14 cellular contexts compared by ENCODE assay signal in genomic region chr2:241763551-241764271, GRCh38. TPM values are rescaled to one million over a fixed set of nuclear protein-coding genes. Genes with fewer than 3 reads are reported as not detected.
A peak's percentile ranks its signal among the peaks of the same experiment; 100 is the strongest.
DNase-seq lines count a peak whose midpoint lies in the region; ATAC-seq, FAIRE-seq and TF ChIP-seq lines count a peak whose summit lies in the region.
"Had no signal": no experiment of that assay in that cellular context is flagged by ENCODE, and none has a peak within 500 bp of the region (broad histone marks: within the 10 kb centered on the region; RNA-seq: fewer than 3 reads in every experiment).

No MANE protein-coding gene starts in this region.

- H3K36me3 ChIP-seq in BLaER1, result peaks cover 32% of the 10 kb centered on the region
- peaks cover 39 to 55% of the 10 kb centered on the region in 2 experiments for H3K36me3 ChIP-seq in mesenchymal stem cell (ENCODE audit: control insufficient read depth in 1 of 2, insufficient read depth in 2 of 2, low read depth in 1 of 2, low read length in 2 of 2)
- H3K36me3 ChIP-seq: transverse colon had no signal

- no peak for FAIRE-seq in HTR-8/SVneo (lab: Jason Lieb, UNC)
- FAIRE-seq: islet of Langerhans had no signal

- H3K9ac ChIP-seq in BLaER1 (no peak overlapping the region), mesenchymal stem cell (ENCODE audit: low read length) (no peak overlapping the region)

- H2AFZ ChIP-seq in mesenchymal stem cell (ENCODE audit: low read depth, low read length), result no peak overlapping the region

- H2BK12ac ChIP-seq in mesenchymal stem cell (ENCODE audit: low read length in 2 of 2), result no peak overlapping the region

- no peak overlapping the region for H3K4ac ChIP-seq in mesenchymal stem cell (ENCODE audit: low read depth in 1 of 2, low read length in 2 of 2)

- no peak overlapping the region for H2AK5ac ChIP-seq in mesenchymal stem cell (ENCODE audit: low read length, severe bottlenecking)

- no peak for TF ChIP-seq CTCF in VCaP (conservative IDR thresholded peaks at IDR 0.05)

- H3K27ac ChIP-seq in BLaER1 (peak overlapping the region; percentile 77), VCaP (peak overlapping the region; percentile 80), mesenchymal stem cell (ENCODE audit: low read length, poor library complexity, severe bottlenecking) (no peak overlapping the region)
- H3K27ac ChIP-seq: epithelial cell of prostate had no signal

- WGBS in mesenchymal stem cell, result 81% methylated on average over 17 of the region's 20 CpGs

- DNase-seq in 8988T (peak; percentile 17), mesenchymal stem cell (no peak), NCI-H2227 (lab: John Stamatoyannopoulos, UW; ENCODE audit: unreplicated experiment) (no peak), HTR-8/SVneo (ENCODE audit: insufficient read length, low spot score) (no peak)
- DNase-seq: cerebellar nuclear complex, NCI-H2081, RPMI8226 had no signal

- H2BK5ac ChIP-seq in mesenchymal stem cell (ENCODE audit: low read depth, low read length, poor library complexity, severe bottlenecking), result no peak overlapping the region

- peaks cover 12% of the 10 kb centered on the region for H3K79me1 ChIP-seq in mesenchymal stem cell (replicated peaks; ENCODE audit: low read length, poor library complexity, severe bottlenecking)

- H3K18ac ChIP-seq in mesenchymal stem cell (ENCODE audit: low read depth in 1 of 2, low read length in 2 of 2), result no peak overlapping the region

- peak overlapping the region; percentile 39 for H4K91ac ChIP-seq in mesenchymal stem cell (ENCODE audit: low read length)

- H3K27me3 ChIP-seq in BLaER1 (no peaks in the 10 kb centered on the region), mesenchymal stem cell (ENCODE audit: control insufficient read depth in 1 of 2, insufficient read depth in 1 of 2, low read length in 2 of 2) (no peaks in the 10 kb centered on the region)
- H3K27me3 ChIP-seq: transverse colon had no signal

- H3K9me3 ChIP-seq in BLaER1, result peaks cover 3% of the 10 kb centered on the region; the same call in 1 of the 2 replicates
- no peaks in the 10 kb centered on the region for H3K9me3 ChIP-seq in mesenchymal stem cell (ENCODE audit: control insufficient read depth, low read length)
- H3K9me3 ChIP-seq: transverse colon had no signal

- peak overlapping the region; percentile 72 for H3K4me2 ChIP-seq in BLaER1
- no peak overlapping the region for H3K4me2 ChIP-seq in mesenchymal stem cell (ENCODE audit: low read length, poor library complexity, severe bottlenecking)

- H3K14ac ChIP-seq in mesenchymal stem cell (ENCODE audit: low read length in 2 of 2), result no peak overlapping the region

- H3K4me1 ChIP-seq in BLaER1, result peaks cover 42% of the 10 kb centered on the region
- H3K4me1 ChIP-seq in mesenchymal stem cell (ENCODE audit: control insufficient read depth, insufficient read depth, low read depth, low read length), result peaks cover 15% of the 10 kb centered on the region
- H3K4me1 ChIP-seq: transverse colon had no signal

- no peak overlapping the region for H2BK120ac ChIP-seq in mesenchymal stem cell (ENCODE audit: low read depth, low read length)

- no peak for ATAC-seq in HG03159 (IDR thresholded peaks at IDR 0.05; ENCODE audit: unreplicated experiment)
- ATAC-seq in HG03342 (IDR thresholded peaks at IDR 0.05; ENCODE audit: unreplicated experiment), result no peak

- H4K8ac ChIP-seq in mesenchymal stem cell (ENCODE audit: low read length), result no peak overlapping the region

- no peak overlapping the region for H3K4me3 ChIP-seq in BLaER1
- no peak overlapping the region for H3K4me3 ChIP-seq in mesenchymal stem cell (ENCODE audit: insufficient read depth in 1 of 2, low read depth in 1 of 2, low read length in 2 of 2)
- H3K4me3 ChIP-seq: transverse colon had no signal

- H3K23ac ChIP-seq in mesenchymal stem cell (ENCODE audit: low read length in 2 of 2), result no peak overlapping the region

- H4K20me1 ChIP-seq in BLaER1, result no peaks in the 10 kb centered on the region

- no peak overlapping the region for H2BK15ac ChIP-seq in mesenchymal stem cell (ENCODE audit: low read depth, poor library complexity, severe bottlenecking)

RNA-seq across cellular contexts. Expression of gene GAL3ST2, which starts 12.9 kb away (rescaled TPM):
- 0.06 TPM for polyA plus RNA-seq in mesenchymal stem cell (2013, experiment 1 of 2)
- 0.07 TPM for polyA plus RNA-seq in mesenchymal stem cell (2013, experiment 2 of 2)

RNA-seq across cellular contexts. Expression of gene D2HGDH, which starts 29.3 kb away (rescaled TPM):
- polyA plus RNA-seq in mesenchymal stem cell (2013, experiment 1 of 2), result 5.7 TPM
- polyA plus RNA-seq in mesenchymal stem cell (2013, experiment 2 of 2), result 5.3 TPM

RNA-seq across cellular contexts. Expression of gene NEU4, which starts 45.3 kb away (rescaled TPM):
- not detected for polyA plus RNA-seq in mesenchymal stem cell (2013, experiment 1 of 2)
- polyA plus RNA-seq in mesenchymal stem cell (2013, experiment 2 of 2), result 0.11 TPM
